In genomic region chr20:47445291-47445690, GRCh38 we compare ENCODE assay signal across 2 cellular contexts.
TF ChIP-seq lines count a peak whose summit lies in the region.

No MANE protein-coding gene starts in this region.

TF ChIP-seq in HepG2, 621 proteins besides CTCF, POLR2A, EP300 and RAD21:
- no peak for TF ChIP-seq HIC2 (CRISPR knock-in tag; IDR thresholded peaks at IDR 0.05; ENCODE audit: low read depth)
- TF ChIP-seq IRF1 (CRISPR knock-in tag; IDR thresholded peaks at IDR 0.05; ENCODE audit: low read depth), result no peak
- TF ChIP-seq ZNF232 (CRISPR knock-in tag; IDR thresholded peaks at IDR 0.05; ENCODE audit: borderline replicate concordance), result no peak
- no peak for TF ChIP-seq ZNF34 (CRISPR knock-in tag; IDR thresholded peaks at IDR 0.05; ENCODE audit: borderline replicate concordance)
- no peak for TF ChIP-seq ZNF709 (CRISPR knock-in tag; IDR thresholded peaks at IDR 0.05)
- 0 out of 2 replicates have a peak, but pooled peaks have one; percentile 46 for TF ChIP-seq ZNF605 (CRISPR knock-in tag; IDR thresholded peaks at IDR 0.05)
- no peak for TF ChIP-seq GABPA (IDR thresholded peaks at IDR 0.05; ENCODE audit: low read depth, low read length)
- TF ChIP-seq GABPA (CRISPR knock-in tag; IDR thresholded peaks at IDR 0.05; ENCODE audit: low read depth), result no peak
- no peak for TF ChIP-seq REL (CRISPR knock-in tag; conservative IDR thresholded peaks at IDR 0.05)

TF ChIP-seq in GM12878, 131 proteins besides CTCF, POLR2A, EP300 and RAD21:
- TF ChIP-seq NR2C2 (IDR thresholded peaks at IDR 0.05; ENCODE audit: borderline replicate concordance, control insufficient read depth, insufficient read length, low read depth), result no peak
- TF ChIP-seq NFXL1 (IDR thresholded peaks at IDR 0.05; ENCODE audit: borderline replicate concordance), result peak; percentile 80; the same call in 1 of the 2 replicates
TF ChIP-seq in GM12878: peak in this region for 1.
